ENCODE assay signal across 12 cellular contexts in the genomic region with DNA sequence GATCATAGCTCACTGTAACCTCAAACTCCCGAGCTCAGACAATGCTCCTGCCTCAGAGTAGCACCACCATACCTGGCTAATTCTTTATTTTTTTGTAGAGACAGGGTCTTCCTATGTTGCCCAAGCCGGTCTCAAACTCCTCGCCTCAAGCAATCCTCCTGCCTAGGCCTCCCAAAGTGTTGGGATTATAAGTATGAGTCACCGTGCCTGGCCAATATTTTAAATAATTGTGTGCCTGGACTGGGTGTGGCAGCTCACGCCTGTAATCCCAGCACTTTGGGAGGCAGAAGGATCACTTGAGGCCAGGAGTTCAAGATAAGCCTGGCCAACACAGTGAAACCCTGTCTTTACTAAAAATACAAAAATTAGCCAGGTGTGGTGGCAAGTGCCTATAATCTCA. TPM values are rescaled to one million over a fixed set of nuclear protein-coding genes. Genes with fewer than 3 reads are reported as not detected.
DNase-seq lines count a peak whose midpoint lies in the region; TF ChIP-seq lines count a peak whose summit lies in the region.
"Not testable (repeated sequence)": the region's sequence is repeated elsewhere in the genome, so short reads cannot be mapped to it uniquely, and the experiment has no call there.
"Had no signal": no experiment of that assay in that cellular context is flagged by ENCODE, and none has a peak within 500 bp of the region (broad histone marks: within the 10 kb centered on the region; RNA-seq: fewer than 3 reads in every experiment).

No MANE protein-coding gene starts in this region.

- not testable (repeated sequence) for H4K12ac ChIP-seq in trophoblast cell (ENCODE audit: low read depth, low read length)

- 65% methylated on average over 5 of the region's 5 CpGs for WGBS in hepatocyte (ENCODE audit: low lambda C conversion rate, missing lambda C conversion rate)
- no CpG with 5 or more reads among the region's 5 CpGs for WGBS in trophoblast cell (ENCODE audit: extremely low coverage, insufficient coverage, insufficient read length)

- not testable (repeated sequence) for H4K91ac ChIP-seq in trophoblast cell (ENCODE audit: low read depth, low read length)

- H3K36me3 ChIP-seq in BLaER1 = peaks cover 59% of the 10 kb centered on the region
- H3K36me3 ChIP-seq in HEK293 (ENCODE audit: control insufficient read depth in 2 of 2, insufficient read depth in 1 of 2, low read length in 2 of 2) = peaks cover 46 to 79% of the 10 kb centered on the region in 2 experiments
- not testable (repeated sequence) for H3K36me3 ChIP-seq in hepatocyte (replicated peaks; ENCODE audit: insufficient read depth, low read depth)
- H3K36me3 ChIP-seq in trophoblast cell (ENCODE audit: control insufficient read depth in 1 of 2, insufficient read depth in 2 of 2, low read length in 2 of 2) = peaks cover 6 to 13% of the 10 kb centered on the region in 2 experiments

- not testable (repeated sequence) for H4K20me1 ChIP-seq in BLaER1; hepatocyte (ENCODE audit: insufficient read depth, poor library complexity, severe bottlenecking)

- H3K18ac ChIP-seq in trophoblast cell (ENCODE audit: low read length) = not testable (repeated sequence)

- CTCF ChIA-PET in HEK293 (lab: Yijun Ruan, JAX) = interaction anchor here (0.9 to 14.4 kb wide), 20 partner anchors 7 to 192 kb away, joined by 3 to 141 read pairs (median 6); partner anchors contain the start of genes CHD3, NAA38 and RNF227

- H2BK5ac ChIP-seq in trophoblast cell (ENCODE audit: low read depth, low read length, poor library complexity) = not testable (repeated sequence)

- DNase-seq in ecto neural progenitor cell (ENCODE audit: low spot score) (peak; percentile 15), trophoblast cell (peak; percentile 57 to 74)
- not testable (repeated sequence) for DNase-seq in hepatocyte (ENCODE audit: low spot score)

- H2BK12ac ChIP-seq in trophoblast cell (ENCODE audit: low read length) = not testable (repeated sequence)

- not testable (repeated sequence) for H3K14ac ChIP-seq in trophoblast cell (ENCODE audit: low read length)

- H3K27me3 ChIP-seq in BLaER1; hepatocyte; trophoblast cell (ENCODE audit: insufficient read depth, low read length): not testable (repeated sequence)

- not testable (repeated sequence) for H4K8ac ChIP-seq in trophoblast cell (ENCODE audit: low read depth, low read length)

- not testable (repeated sequence) for H3K4ac ChIP-seq in trophoblast cell (ENCODE audit: low read depth, low read length)

- not testable (repeated sequence) for H3K9me3 ChIP-seq in BLaER1; HEK293 (ENCODE audit: control insufficient read depth, insufficient read depth, low read depth, low read length); hepatocyte (ENCODE audit: low read depth); trophoblast cell (ENCODE audit: insufficient read depth, low read depth, low read length)

- not testable (repeated sequence) for H3K23ac ChIP-seq in trophoblast cell (ENCODE audit: low read length)

- H3K4me2 ChIP-seq in BLaER1; hepatocyte; trophoblast cell (ENCODE audit: low read length): not testable (repeated sequence)

- not testable (repeated sequence) for H2BK120ac ChIP-seq in trophoblast cell (ENCODE audit: insufficient read depth, low read length, poor library complexity)

- not testable (repeated sequence) for H3K79me1 ChIP-seq in trophoblast cell (ENCODE audit: low read length)

- POLR2A ChIA-PET in HEK293 (lab: Yijun Ruan, JAX) = interaction anchor here (0.7 kb wide), 1 partner anchor 281 kb away, joined by 4 read pairs; the partner anchor contains the start of gene MPDU1

- not testable (repeated sequence) for H3K4me3 ChIP-seq in BLaER1; HEK293 (ENCODE audit: low read depth, low read length); hepatocyte; trophoblast cell (ENCODE audit: low read depth, low read length)

- H2AFZ ChIP-seq in hepatocyte; trophoblast cell (ENCODE audit: insufficient read depth, low read length, poor library complexity): not testable (repeated sequence)

- H3K9me2 ChIP-seq in hepatocyte (replicated peaks; ENCODE audit: insufficient read depth) = not testable (repeated sequence)

- TF ChIP-seq CTCF in HEK293 (tag by site-specific recombination; IDR thresholded peaks at IDR 0.05); VCaP (conservative IDR thresholded peaks at IDR 0.05); hepatocyte (IDR thresholded peaks at IDR 0.05; ENCODE audit: poor library complexity): not testable (repeated sequence)

- not testable (repeated sequence) for H3K27ac ChIP-seq in BLaER1; HEK293 (ENCODE audit: extremely low read depth, low read depth, low read length); trophoblast cell (ENCODE audit: low read depth, low read length)
- H3K27ac ChIP-seq in VCaP (0 out of 2 replicates have a peak overlapping the region, but pooled peaks have one; percentile 64), hepatocyte (peak overlapping the region; percentile 49)

- not testable (repeated sequence) for H2AK5ac ChIP-seq in trophoblast cell (ENCODE audit: low read length)

- peaks cover 23% of the 10 kb centered on the region for H3K4me1 ChIP-seq in BLaER1
- H3K4me1 ChIP-seq in HEK293 (ENCODE audit: control insufficient read depth, insufficient read depth, low read length); hepatocyte (ENCODE audit: insufficient read depth); trophoblast cell (ENCODE audit: control insufficient read depth in 1 of 2, insufficient read depth in 2 of 2, low read length in 2 of 2): not testable (repeated sequence)

- peak overlapping the region; percentile 26; the same call in 1 of the 2 replicates for H3K9ac ChIP-seq in BLaER1
- not testable (repeated sequence) for H3K9ac ChIP-seq in trophoblast cell (ENCODE audit: low read length)

- peaks cover 43% of the 10 kb centered on the region for H3K79me2 ChIP-seq in hepatocyte
- not testable (repeated sequence) for H3K79me2 ChIP-seq in trophoblast cell (ENCODE audit: control insufficient read depth, insufficient read depth, low read length, poor library complexity)

TF ChIP-seq in HEK293, 187 proteins besides CTCF, POLR2A, EP300 and RAD21:
- peak; percentile 72; the same call in 1 of the 2 replicates for TF ChIP-seq ZNF121 (tag by site-specific recombination; IDR thresholded peaks at IDR 0.05)
- TF ChIP-seq KLF1 (tag by site-specific recombination; IDR thresholded peaks at IDR 0.05) = peak; percentile 40; the same call in 1 of the 2 replicates
TF ChIP-seq in HEK293: peak in this region for 2; not testable (repeated sequence) for 185.

RNA-seq across cellular contexts. Expression of gene CYB5D1, which starts 6.6 kb away (rescaled TPM):
- 9.1 and 14.1 TPM in 2 replicates for total RNA-seq in hepatocyte
- 12.2 and 15.1 TPM in 2 replicates for polyA plus RNA-seq in hepatocyte
- polyA plus RNA-seq in trophoblast cell (2013) = 5.2 and 5.7 TPM in 2 replicates

RNA-seq across cellular contexts. Expression of gene NAA38, which starts 7.0 kb away (rescaled TPM):
- total RNA-seq in hepatocyte = 49.2 and 66.0 TPM in 2 replicates
- 147 and 154 TPM in 2 replicates for polyA plus RNA-seq in hepatocyte
- 73.2 and 77.1 TPM in 2 replicates for polyA plus RNA-seq in trophoblast cell (2013)

RNA-seq across cellular contexts. Expression of gene TMEM88, which starts 9.5 kb away (rescaled TPM):
- total RNA-seq in hepatocyte = 59.6 and 73.3 TPM in 2 replicates
- 241 and 328 TPM in 2 replicates for polyA plus RNA-seq in hepatocyte
- polyA plus RNA-seq in trophoblast cell (2013) = 23.8 and 25.6 TPM in 2 replicates
- total RNA-seq: A172, G401 had no signal
- polyA plus RNA-seq: CD14-positive monocyte; CD4-positive, alpha-beta memory T cell; CD4-positive, CD25-positive, alpha-beta regulatory T cell; CD8-positive, alpha-beta memory T cell had no signal

RNA-seq across cellular contexts. Expression of gene CHD3, which starts 24.2 kb away (rescaled TPM):
- total RNA-seq in hepatocyte = 65.6 and 75.3 TPM in 2 replicates
- 41.2 and 49.4 TPM in 2 replicates for polyA plus RNA-seq in hepatocyte
- 38.1 and 38.8 TPM in 2 replicates for polyA plus RNA-seq in trophoblast cell (2013)

RNA-seq across cellular contexts. Expression of gene KDM6B, which starts 30.4 kb away (rescaled TPM):
- total RNA-seq in hepatocyte = 3.3 and 5.9 TPM in 2 replicates
- polyA plus RNA-seq in hepatocyte = 10.2 and 11.3 TPM in 2 replicates
- polyA plus RNA-seq in trophoblast cell (2013) = 34.8 and 36.0 TPM in 2 replicates
